Comparison of ENCODE assay signal across 9 cellular contexts in the genomic region with DNA sequence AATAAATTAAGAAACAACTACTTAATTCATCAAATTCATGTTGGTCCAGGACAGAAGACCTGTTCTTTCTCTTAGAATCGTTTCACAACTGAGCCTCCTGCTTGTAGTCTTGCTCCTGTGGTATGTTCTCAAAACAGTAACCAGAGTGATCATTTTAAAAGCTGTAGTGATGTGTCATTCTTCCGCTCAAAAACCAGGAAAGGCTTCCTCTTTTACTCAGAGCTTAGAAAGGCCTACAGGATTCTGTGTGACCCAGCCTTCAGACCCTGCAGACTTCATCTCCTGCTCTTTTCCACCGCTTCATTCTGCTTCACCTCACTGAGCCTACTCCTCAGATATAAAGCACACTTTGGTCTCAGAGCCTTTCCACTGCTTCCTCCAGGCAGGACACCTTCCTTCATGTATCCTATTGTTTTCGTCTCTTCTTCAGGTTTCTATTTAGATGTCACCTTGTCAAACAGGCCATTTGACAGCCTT. TPM values are rescaled to one million over a fixed set of nuclear protein-coding genes. Genes with fewer than 3 reads are reported as not detected.
DNase-seq lines count a peak whose midpoint lies in the region; ATAC-seq, FAIRE-seq and TF ChIP-seq lines count a peak whose summit lies in the region.
"Had no signal": no experiment of that assay in that cellular context is flagged by ENCODE, and none has a peak within 500 bp of the region (broad histone marks: within the 10 kb centered on the region; RNA-seq: fewer than 3 reads in every experiment).

No MANE protein-coding gene starts in this region.

- POLR2A ChIA-PET in endothelial cell of umbilical vein (lab: Charles Lee) = no interaction called here

- H3K9me3 ChIP-seq in endothelial cell of umbilical vein (replicated peaks; ENCODE audit: control insufficient read depth, insufficient read depth, low read length) (no peaks in the 10 kb centered on the region), testis (no peaks in the 10 kb centered on the region)

- TF ChIP-seq POLR2A in endothelial cell of umbilical vein (IDR thresholded peaks at IDR 0.05; ENCODE audit: low read depth, low read length) (no peak), testis (IDR thresholded peaks at IDR 0.05) (no peak)

- intact Hi-C loops in endothelial cell of umbilical vein (cut with micrococcal nuclease) (loop anchor here (1.0 kb wide), 3 partner anchors 13 to 21 kb away; no protein-coding TSS in a partner anchor), testis (cut with DNase I; ENCODE audit: low total_unique reads) (no loop called here)

- H3K9me3 Mint-ChIP-seq in stimulated activated naive B cell treated with anti-CD40 and anti-IgM and Interleukin-4, amounts not matched to agents 10 μg/mL and 1 μg/mL and 100 μg/mL, for 72 hours = peaks cover 0 to 9% of the 10 kb centered on the region in 2 donors

- DNase-seq in activated CD4-positive, CD25-positive, alpha-beta regulatory T cell (lab: John Stamatoyannopoulos, UW) = no peak
- DNase-seq in OCI-M1 (lab: John Stamatoyannopoulos, UW) (peak; percentile 59), endothelial cell of umbilical vein (ENCODE audit: low read depth, low spot score) (peak; percentile 79), activated gamma-delta T cell (lab: John Stamatoyannopoulos, UW) (no peak), NCI-H2107 treated with DMSO at 0.1 percent for 48 hours (lab: John Stamatoyannopoulos, UW; ENCODE audit: unreplicated experiment) (no peak), testis (no peak)
- no peak for DNase-seq in stimulated activated naive B cell treated with anti-CD40 and anti-IgM and Interleukin-4, amounts not matched to agents 10 μg/mL and 1 μg/mL and 100 μg/mL, for 72 hours

- H4K20me1 ChIP-seq in endothelial cell of umbilical vein (replicated peaks; ENCODE audit: control insufficient read depth, extremely low read depth, insufficient read depth, low read length) = no peaks in the 10 kb centered on the region

- peak overlapping the region; percentile 85 for H3K27ac Mint-ChIP-seq in stimulated activated naive B cell treated with anti-CD40 and anti-IgM and Interleukin-4, amounts not matched to agents 10 μg/mL and 1 μg/mL and 100 μg/mL, for 72 hours

- H3K9ac ChIP-seq in endothelial cell of umbilical vein (replicated peaks; ENCODE audit: extremely low read depth, insufficient read depth, low read length) = peak overlapping the region; percentile 21

- BruUV-seq in endothelial cell of umbilical vein (replicated peaks; lab: Mats Ljungman, UMichigan) = no TSS peak

- peak; percentile 80 to 82 for ATAC-seq in activated CD4-positive, CD25-positive, alpha-beta regulatory T cell treated with anti-CD3 and anti-CD28 coated beads, Interleukin-2, amount 50 U/mL, for 24 hours
- peak; percentile 72 to 86 for ATAC-seq in stimulated activated naive B cell treated with anti-CD40 and anti-IgM and Interleukin-4, amounts not matched to agents 10 μg/mL and 1 μg/mL and 100 μg/mL, for 72 hours (replicated peaks)

- H3K36me3 ChIP-seq in endothelial cell of umbilical vein (ENCODE audit: control insufficient read depth in 2 of 2, extremely low read depth in 1 of 2, insufficient read depth in 2 of 2, low read length in 2 of 2) (peaks cover 0 to 12% of the 10 kb centered on the region in 2 experiments), testis (ENCODE audit: low read depth, missing control alignments) (no peaks in the 10 kb centered on the region)

- H2AFZ ChIP-seq in endothelial cell of umbilical vein (ENCODE audit: low read depth, low read length) = peak overlapping the region; percentile 13

- WGBS in testis, 2 donors = 74 to 83% methylated on average over 4 of the region's 4 CpGs

- peak overlapping the region; percentile 49 to 50 for H3K4me3 Mint-ChIP-seq in stimulated activated naive B cell treated with anti-CD40 and anti-IgM and Interleukin-4, amounts not matched to agents 10 μg/mL and 1 μg/mL and 100 μg/mL, for 72 hours

- FAIRE-seq in endothelial cell of umbilical vein (lab: Jason Lieb, UNC) = peak; percentile 99

- peaks cover 60 to 89% of the 10 kb centered on the region in 2 donors for H3K4me1 Mint-ChIP-seq in stimulated activated naive B cell treated with anti-CD40 and anti-IgM and Interleukin-4, amounts not matched to agents 10 μg/mL and 1 μg/mL and 100 μg/mL, for 72 hours

- H3K27ac ChIP-seq in endothelial cell of umbilical vein (ENCODE audit: insufficient read depth, low read depth, low read length) = peak overlapping the region; percentile 26
- peak overlapping the region in 1 of 2 donors; percentile 20 for H3K27ac ChIP-seq in testis
- H3K27ac ChIP-seq: 22Rv1 had no signal

- H3K27me3 ChIP-seq in endothelial cell of umbilical vein (ENCODE audit: control insufficient read depth in 2 of 2, insufficient read depth in 2 of 2, low read length in 2 of 2) (no peaks in the 10 kb centered on the region), testis (no peaks in the 10 kb centered on the region)

- CTCF ChIA-PET in endothelial cell of umbilical vein (lab: Charles Lee) = interaction anchor here (0.7 to 2.6 kb wide), 12 partner anchors 8 to 212 kb away, joined by 3 to 19 read pairs (median 4); a partner anchor contains a TSS

- H3K9me1 ChIP-seq in endothelial cell of umbilical vein (replicated peaks; ENCODE audit: control insufficient read depth, extremely low read depth, insufficient read depth, low read length) = no peaks in the 10 kb centered on the region

- no peak for TF ChIP-seq CTCF in endothelial cell of umbilical vein (IDR thresholded peaks at IDR 0.05; ENCODE audit: extremely low read depth in 1 of 2, insufficient read depth in 1 of 2, low read depth in 1 of 2, low read length in 2 of 2)
- no peak for TF ChIP-seq CTCF in testis (IDR thresholded peaks at IDR 0.05)

- H3K4me2 ChIP-seq in endothelial cell of umbilical vein (ENCODE audit: insufficient read depth, low read length) = peak overlapping the region; percentile 58

- H3K4me1 ChIP-seq in endothelial cell of umbilical vein (ENCODE audit: control insufficient read depth, extremely low read depth, insufficient read depth, low read length) = peaks cover 18% of the 10 kb centered on the region
- no peaks in the 10 kb centered on the region for H3K4me1 ChIP-seq in testis

- dilution Hi-C loops in endothelial cell of umbilical vein (cut with MboI; ENCODE audit: extremely low pct_ligation_motif_present, low sequenced_read_pairs) = no loop called here

- no peaks in the 10 kb centered on the region for H3K27me3 Mint-ChIP-seq in stimulated activated naive B cell treated with anti-CD40 and anti-IgM and Interleukin-4, amounts not matched to agents 10 μg/mL and 1 μg/mL and 100 μg/mL, for 72 hours

- peaks cover 17% of the 10 kb centered on the region for H3K79me2 ChIP-seq in endothelial cell of umbilical vein (ENCODE audit: control insufficient read depth, insufficient read depth, low read length)

- no peak overlapping the region for H3K4me3 ChIP-seq in endothelial cell of umbilical vein (replicated peaks in 1 of 3; ENCODE audit: insufficient read depth in 1 of 3, low read depth in 1 of 3, low read length in 3 of 3)
- H3K4me3 ChIP-seq in testis = no peak overlapping the region

- peaks cover 36 to 66% of the 10 kb centered on the region in 2 donors for H3K36me3 Mint-ChIP-seq in stimulated activated naive B cell treated with anti-CD40 and anti-IgM and Interleukin-4, amounts not matched to agents 10 μg/mL and 1 μg/mL and 100 μg/mL, for 72 hours

TF ChIP-seq in endothelial cell of umbilical vein, 7 proteins besides CTCF, POLR2A, EP300 and RAD21:
- TF ChIP-seq EZH2 (IDR thresholded peaks at IDR 0.05; ENCODE audit: borderline replicate concordance, low read depth, low read length, severe bottlenecking) (no peak), JUN (IDR thresholded peaks at IDR 0.05; ENCODE audit: borderline replicate concordance, insufficient read depth, insufficient read length, low read depth) (peak; percentile 71), FOS (IDR thresholded peaks at IDR 0.05; ENCODE audit: borderline replicate concordance, insufficient read depth, low read length) (peak; percentile 71), GATA2 (IDR thresholded peaks at IDR 0.05; ENCODE audit: insufficient read depth, insufficient read length, low read depth, low read length) (peak; percentile 37), MYC (IDR thresholded peaks at IDR 0.05; ENCODE audit: low read depth, low read length) (no peak), POLR2AphosphoS5 (IDR thresholded peaks at IDR 0.05; ENCODE audit: insufficient read depth, low read depth, low read length) (peak; percentile 19)
- TF ChIP-seq, protein P1, sequence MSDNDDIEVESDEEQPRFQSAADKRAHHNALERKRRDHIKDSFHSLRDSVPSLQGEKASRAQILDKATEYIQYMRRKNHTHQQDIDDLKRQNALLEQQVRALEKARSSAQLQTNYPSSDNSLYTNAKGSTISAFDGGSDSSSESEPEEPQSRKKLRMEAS (IDR thresholded peaks at IDR 0.05; ENCODE audit: insufficient read depth, insufficient read length) = no peak

RNA-seq across cellular contexts. Expression of a gene that starts 22.7 kb away (rescaled TPM):
- 86.5 and 101 TPM in 2 replicates for total RNA-seq in endothelial cell of umbilical vein
- polyA plus RNA-seq in endothelial cell of umbilical vein = 61.2 and 63.9 TPM in 2 replicates
- polyA plus RNA-seq in endothelial cell of umbilical vein (2011; cell fraction: cytosol; rRNA removed) = 53.7 and 67.6 TPM in 2 replicates
- polyA plus RNA-seq in endothelial cell of umbilical vein (2011; cell fraction: nucleus; rRNA removed) = 62.9 and 68.0 TPM in 2 replicates
- polyA plus RNA-seq in endothelial cell of umbilical vein (2012) = 71.0 and 77.4 TPM in 2 replicates
- polyA minus RNA-seq in endothelial cell of umbilical vein = 219 and 220 TPM in 2 replicates
- 0.51 TPM for polyA minus RNA-seq in endothelial cell of umbilical vein (2011; cell fraction: cytosol; rRNA and poly(A)+ RNA removed)
- 91.7 and 129 TPM in 2 replicates for polyA minus RNA-seq in endothelial cell of umbilical vein (2011; cell fraction: nucleus; rRNA and poly(A)+ RNA removed)
- total RNA-seq in testis = 10 to 100 TPM; 16.9 to 26.3 TPM
- polyA plus RNA-seq in testis (ENCODE audit: insufficient read depth, low read depth, low replicate concordance) = 12.8 TPM

Comparison
In these comparisons a context has a peak if more than half of its experiments do, and no peak if none do; other contexts are left out.
1. DNase-seq: peak in OCI-M1 (single experiment) and endothelial cell of umbilical vein (single experiment); none in activated CD4-positive, CD25-positive, alpha-beta regulatory T cell (0 of 4), stimulated activated naive B cell treated with anti-CD40 and anti-IgM and Interleukin-4, amounts not matched to agents 10 μg/mL and 1 μg/mL and 100 μg/mL, for 72 hours (single experiment), activated gamma-delta T cell (single experiment), NCI-H2107 treated with DMSO at 0.1 percent for 48 hours (single experiment) and testis (single experiment).